18 cellular contexts compared by ENCODE assay signal in genomic region chr21:17834639-17835354, GRCh38. TPM values are rescaled to one million over a fixed set of nuclear protein-coding genes. Genes with fewer than 3 reads are reported as not detected.
DNase-seq lines count a peak whose midpoint lies in the region; ATAC-seq, FAIRE-seq and TF ChIP-seq lines count a peak whose summit lies in the region.
"Had no signal": no experiment of that assay in that cellular context is flagged by ENCODE, and none has a peak within 500 bp of the region (broad histone marks: within the 10 kb centered on the region; RNA-seq: fewer than 3 reads in every experiment).

No MANE protein-coding gene starts in this region.

- H2AFZ ChIP-seq in mammary epithelial cell (ENCODE audit: low read depth, low read length), result no peak overlapping the region

- H4K20me1 ChIP-seq in mammary epithelial cell (ENCODE audit: insufficient read depth, low read length), result no peaks in the 10 kb centered on the region

- 79% methylated on average over 4 of the region's 4 CpGs for WGBS in mammary epithelial cell (ENCODE audit: low coverage, missing lambda C conversion rate)

- no peak overlapping the region for H3K27ac ChIP-seq in mammary epithelial cell (ENCODE audit: insufficient read depth, low read depth, low read length)
- H3K27ac ChIP-seq: heart right ventricle, testis had no signal

- H3K4me3 ChIP-seq in mammary epithelial cell (replicated peaks in 1 of 3; ENCODE audit: insufficient read depth in 1 of 3, low read depth in 2 of 3, low read length in 3 of 3), result no peak overlapping the region
- no peak overlapping the region for H3K4me3 ChIP-seq in MG63
- H3K4me3 ChIP-seq: heart right ventricle, testis had no signal

- in situ Hi-C loops in mammary epithelial cell (cut with MboI; ENCODE audit: low sequenced_read_pairs in 2 of 2), result no loop called here

- H3K36me3 ChIP-seq in mammary epithelial cell (ENCODE audit: insufficient read depth, low read length) (no peaks in the 10 kb centered on the region), MG63 (no peaks in the 10 kb centered on the region)
- H3K36me3 ChIP-seq: heart right ventricle had no signal

- FAIRE-seq in RCC 7860 (lab: Jason Lieb, UNC), result no peak

- dilution Hi-C loops in mammary epithelial cell (cut with HindIII; ENCODE audit: low sequenced_read_pairs), result no loop called here

- H3K9ac ChIP-seq in mammary epithelial cell (ENCODE audit: insufficient read depth, low read length), result no peak overlapping the region

- CTCF ChIA-PET in mammary epithelial cell (lab: Charles Lee; ENCODE audit: low non-redundant PET), result no interaction called here

- ATAC-seq in GM18909 (IDR thresholded peaks at IDR 0.05; ENCODE audit: poor library complexity, unreplicated experiment) (peak; percentile 59), HG02759 (IDR thresholded peaks at IDR 0.05; ENCODE audit: unreplicated experiment) (peak; percentile 58)
- ATAC-seq: CD8-positive, alpha-beta T cell; heart right ventricle; T-cell had no signal

- no peaks in the 10 kb centered on the region for H3K4me1 ChIP-seq in mammary epithelial cell (ENCODE audit: insufficient read depth, low read length)
- H3K4me1 ChIP-seq: heart right ventricle, testis had no signal

- H3K79me2 ChIP-seq in mammary epithelial cell (ENCODE audit: insufficient read depth, low read length), result no peaks in the 10 kb centered on the region

- BruUV-seq in mammary epithelial cell (replicated peaks; lab: Mats Ljungman, UMichigan), result no TSS peak

- peaks cover 3% of the 10 kb centered on the region for H3K27me3 ChIP-seq in mammary epithelial cell (ENCODE audit: insufficient read depth, low read length)
- H3K27me3 ChIP-seq in MG63, result no peaks in the 10 kb centered on the region
- H3K27me3 ChIP-seq: heart right ventricle, testis had no signal

- DNase-seq in CD1c-positive myeloid dendritic cell (ENCODE audit: extremely low spot score) (peak; percentile 16), Kasumi-1 (lab: John Stamatoyannopoulos, UW) (peak; percentile 1 to 3), anterior cingulate cortex (lab: John Stamatoyannopoulos, UW) (no peak), mammary epithelial cell (no peak), MG63 (no peak), RCC 7860 (ENCODE audit: low spot score) (no peak)
- DNase-seq: activated CD4-positive, CD25-positive, alpha-beta regulatory T cell treated with anti-CD3 and anti-CD28 coated beads, Interleukin-2, amount 50 U/mL, for 72 hours; activated CD8-positive, alpha-beta memory T cell treated with anti-CD3 and anti-CD28 coated beads, Interleukin-2, amount 50 U/mL, for 48 hours; activated naive CD4-positive, alpha-beta T cell treated with anti-CD3 and anti-CD28 coated beads, Interleukin-2, amount 50 U/mL, for 16 hours; CD8-positive, alpha-beta T cell; dermis blood vessel endothelial cell; heart right ventricle; islet precursor cell; NCI-H510A treated with DMSO at 0.1 percent for 48 hours; T-cell; testis had no signal

- H3K9me3 ChIP-seq in mammary epithelial cell (replicated peaks; ENCODE audit: insufficient read depth, low read length) (no peaks in the 10 kb centered on the region), MG63 (no peaks in the 10 kb centered on the region)
- H3K9me3 ChIP-seq: heart right ventricle, testis had no signal

- H3K4me2 ChIP-seq in mammary epithelial cell (ENCODE audit: insufficient read depth, low read depth, low read length), result no peak overlapping the region

- intact Hi-C loops in mammary epithelial cell (cut with micrococcal nuclease), result no loop called here

- no peak for TF ChIP-seq CTCF in mammary epithelial cell (conservative IDR thresholded peaks at IDR 0.05 in 1 of 2, IDR thresholded peaks at IDR 0.05 in 1 of 2; ENCODE audit: extremely low read depth in 1 of 2, insufficient read depth in 1 of 2, low read depth in 1 of 2, low read length in 2 of 2)

RNA-seq across cellular contexts. Expression of gene C21orf91, which starts 15.6 kb away (rescaled TPM):
- 10 to 100 TPM; 35.2 to 38.9 TPM for total RNA-seq in mammary epithelial cell
- 9.3 TPM for polyA plus RNA-seq in mammary epithelial cell
- 12.6 TPM for polyA minus RNA-seq in mammary epithelial cell
- 1.7 and 2.7 TPM in 2 replicates for total RNA-seq in MG63 (2014; rRNA removed; shearing (Covaris generic); ENCODE audit: low replicate concordance)

Comparison
In these comparisons a context has a peak if more than half of its experiments do, and no peak if none do; other contexts are left out.
1. DNase-seq: peak in CD1c-positive myeloid dendritic cell (single experiment) and Kasumi-1 (2 of 2); none in anterior cingulate cortex (0 of 58), mammary epithelial cell (single experiment), MG63 (single experiment) and RCC 7860 (single experiment).